ENCODE assay signal across 8 cellular contexts in the genomic region with DNA sequence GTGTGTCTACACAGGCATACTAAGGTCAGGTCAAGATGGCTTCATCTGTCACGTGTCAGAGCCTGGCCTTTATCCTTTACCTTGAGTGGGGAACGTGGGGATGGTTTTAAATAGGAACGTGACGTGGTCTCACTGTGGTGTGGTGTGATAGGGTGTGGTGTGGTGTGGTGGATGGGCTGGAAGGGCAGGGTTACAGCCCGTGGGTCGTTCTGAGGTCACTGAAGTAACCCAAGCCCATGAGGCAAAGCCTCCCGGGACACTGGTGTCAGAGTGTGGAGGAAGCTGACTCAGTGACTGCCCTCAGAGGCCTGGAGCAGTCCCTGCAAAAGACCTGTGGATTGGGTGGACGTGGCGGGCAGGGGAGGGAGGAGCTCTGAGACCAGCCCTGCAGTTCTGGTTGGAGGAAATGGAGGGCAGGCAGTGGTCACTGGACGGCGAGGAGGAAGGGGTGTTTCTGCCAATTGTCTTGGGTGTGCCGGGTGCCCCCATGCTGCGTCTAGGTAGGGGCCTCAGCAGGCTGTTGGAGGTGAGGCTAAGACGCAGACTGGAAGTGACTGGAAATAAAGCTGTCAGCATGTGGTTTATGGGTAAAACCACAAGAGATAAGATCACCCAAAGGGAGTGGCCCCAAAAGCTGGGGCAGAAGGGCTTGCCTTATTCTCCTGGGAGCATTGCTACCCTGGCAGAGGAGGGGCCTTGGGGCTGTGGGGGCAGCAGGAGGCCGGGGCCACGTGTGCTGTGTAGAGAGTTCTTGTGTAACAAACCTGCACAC.
DNase-seq lines count a peak whose midpoint lies in the region; ATAC-seq and TF ChIP-seq lines count a peak whose summit lies in the region.

No MANE protein-coding gene starts in this region.

- TF ChIP-seq POLR2A in esophagus squamous epithelium (IDR thresholded peaks at IDR 0.05) = no peak

- WGBS in esophagus squamous epithelium, 2 donors = 58 to 75% methylated on average over 7 to 13 of the region's 16 CpGs

- H3K36me3 ChIP-seq in esophagus squamous epithelium = no peaks in the 10 kb centered on the region

- POLR2A ChIA-PET in RWPE1 (lab: Yijun Ruan, JAX; ENCODE audit: low non-redundant PET) = no interaction called here

- no peak for TF ChIP-seq CTCF in RWPE1 (conservative IDR thresholded peaks at IDR 0.05; ENCODE audit: low read depth)
- no peak for TF ChIP-seq CTCF in esophagus squamous epithelium (IDR thresholded peaks at IDR 0.05)

- CTCF ChIA-PET in RWPE1 (lab: Yijun Ruan, JAX) = interaction anchor here (0.6 kb wide), 1 partner anchor 194 kb away, joined by 3 read pairs; no protein-coding TSS in a partner anchor

- H3K9me3 ChIP-seq in esophagus squamous epithelium = no peaks in the 10 kb centered on the region

- H3K27ac ChIP-seq in RWPE1 = peak overlapping the region; percentile 76
- H3K27ac ChIP-seq in esophagus squamous epithelium = no peak overlapping the region

- DNase-seq in RWPE1 (ENCODE audit: low spot score) = peak; percentile 55
- peak; percentile 76 for DNase-seq in activated effector memory CD4-positive, alpha-beta T cell treated with anti-CD3 and anti-CD28 coated beads, Interleukin-2, amount 50 U/mL, for 16 hours
- peak; percentile 19 for DNase-seq in kidney tubule cell (ENCODE audit: low spot score)
- peak; percentile 19 to 34 for DNase-seq in stimulated activated CD8-positive, alpha-beta memory T cell treated with anti-CD3 and anti-CD28 coated beads, Interleukin-4, amount 100 ng/mL, for 1 hour (ENCODE audit: low read depth in 2 of 2, low spot score in 1 of 2)
- DNase-seq in esophagus squamous epithelium (lab: John Stamatoyannopoulos, UW) = no peak
- DNase-seq in foreskin melanocyte = no peak

- peaks cover 8 to 53% (median 38%) of the 10 kb centered on the region in 3 donors for H3K4me1 ChIP-seq in esophagus squamous epithelium

- peak; percentile 66 for ATAC-seq in GM18858 (IDR thresholded peaks at IDR 0.05; ENCODE audit: unreplicated experiment)
- ATAC-seq in HG03060 (IDR thresholded peaks at IDR 0.05; ENCODE audit: low read depth, unreplicated experiment) = peak; percentile 61

- no peaks in the 10 kb centered on the region for H3K27me3 ChIP-seq in esophagus squamous epithelium

- H3K4me3 ChIP-seq in esophagus squamous epithelium = no peak overlapping the region

- intact Hi-C loops in esophagus squamous epithelium (cut with DNase I) = no loop called here

Comparison
In these comparisons a context has a peak if more than half of its experiments do, and no peak if none do; other contexts are left out.
1. DNase-seq: peak in RWPE1 (single experiment), activated effector memory CD4-positive, alpha-beta T cell treated with anti-CD3 and anti-CD28 coated beads, Interleukin-2, amount 50 U/mL, for 16 hours (single experiment), kidney tubule cell (single experiment) and stimulated activated CD8-positive, alpha-beta memory T cell treated with anti-CD3 and anti-CD28 coated beads, Interleukin-4, amount 100 ng/mL, for 1 hour (2 of 2); none in esophagus squamous epithelium (single experiment) and foreskin melanocyte (single experiment).